Comparison of ENCODE assay signal across 9 cellular contexts in genomic region chr1:1360511-1361169, GRCh38. TPM values are rescaled to one million over a fixed set of nuclear protein-coding genes. Genes with fewer than 3 reads are reported as not detected.
DNase-seq lines count a peak whose midpoint lies in the region; ATAC-seq and TF ChIP-seq lines count a peak whose summit lies in the region.
"Had no signal": no experiment of that assay in that cellular context is flagged by ENCODE, and none has a peak within 500 bp of the region (broad histone marks: within the 10 kb centered on the region; RNA-seq: fewer than 3 reads in every experiment).

No MANE protein-coding gene starts in this region.

- WGBS in heart left ventricle, 4 donors = 69 to 75% (median 73%) methylated on average over 17 to 20 of the region's 20 CpGs

- H3K27me3 ChIP-seq in adipocyte (replicated peaks; ENCODE audit: control insufficient read depth, insufficient read depth, low read length) (no peaks in the 10 kb centered on the region), heart left ventricle (peaks cover 0 to 26% (median 4%) of the 10 kb centered on the region in 9 donors)

- H3K4me1 ChIP-seq in adipocyte (ENCODE audit: control insufficient read depth, insufficient read depth, low read length) (peaks cover 35% of the 10 kb centered on the region), heart left ventricle (peaks cover 0 to 33% (median 7%) of the 10 kb centered on the region in 12 donors)

- H3K9ac ChIP-seq in adipocyte (ENCODE audit: low read length) = peak overlapping the region; percentile 100

- H3K36me3 ChIP-seq in adipocyte (ENCODE audit: control insufficient read depth, insufficient read depth, low read length, severe bottlenecking) (no peaks in the 10 kb centered on the region), heart left ventricle (no peaks in the 10 kb centered on the region)

- H3K4me3 ChIP-seq in adipocyte (ENCODE audit: low read length) (peak overlapping the region; percentile 68), heart left ventricle (no peak overlapping the region), retinal pigment epithelial cell (ENCODE audit: low read length) (no peak overlapping the region)

- peak in 1 of 2 donors; percentile 11 for TF ChIP-seq POLR2A in heart left ventricle (IDR thresholded peaks at IDR 0.05)

- peak overlapping the region; percentile 53 to 91 (median 82) for H3K27ac ChIP-seq in heart left ventricle
- H3K27ac ChIP-seq: HL-60 had no signal

- DNase-seq in GM03348 (ENCODE audit: low spot score) (peak; percentile 95), adipocyte (ENCODE audit: low read depth) (peak; percentile 92), heart left ventricle (peak; percentile 72 to 87 (median 80)), retinal pigment epithelial cell (ENCODE audit: low read depth) (peak; percentile 67), NCI-H1694 (lab: John Stamatoyannopoulos, UW) (no peak)
- no peak for DNase-seq in activated effector memory CD4-positive, alpha-beta T cell treated with Interleukin-2 at 50 U/mL for 16 hours

- peak; percentile 30 to 69 (median 60) for ATAC-seq in heart left ventricle
- no peak for ATAC-seq in GM21737 (IDR thresholded peaks at IDR 0.05; ENCODE audit: unreplicated experiment)
- ATAC-seq in HG03196 (IDR thresholded peaks at IDR 0.05; ENCODE audit: unreplicated experiment) = no peak

- no peaks in the 10 kb centered on the region for H3K9me3 ChIP-seq in adipocyte (ENCODE audit: control insufficient read depth, low read length)
- H3K9me3 ChIP-seq in heart left ventricle = no peaks in the 10 kb centered on the region

- intact Hi-C loops in heart left ventricle (cut with DNase I) = loop anchor here in 1 of 10 donors (10.0 kb wide), 1 partner anchor 326 kb away; no protein-coding TSS in a partner anchor

- TF ChIP-seq CTCF in heart left ventricle (IDR thresholded peaks at IDR 0.05) = no peak
- no peak for TF ChIP-seq CTCF in retinal pigment epithelial cell (conservative IDR thresholded peaks at IDR 0.05; ENCODE audit: low read depth, low read length)

RNA-seq across cellular contexts. Expression of gene MXRA8, which starts 2.3 kb away (rescaled TPM):
- total RNA-seq in heart left ventricle = 10 to 100 TPM; 10.5 to 49.3 (median 20.0) TPM
- polyA plus RNA-seq in heart left ventricle = 10 to 100 TPM; 17.7 to 19.5 TPM

RNA-seq across cellular contexts. Expression of gene DVL1, which starts 11.4 kb away (rescaled TPM):
- total RNA-seq in heart left ventricle = 100 to 1,000 TPM in 3 of 9 donors, 10 to 100 TPM in 6; 75.3 to 177 (median 85.3) TPM
- polyA plus RNA-seq in heart left ventricle = 100 to 1,000 TPM; 110 to 129 TPM

RNA-seq across cellular contexts. Expression of gene AURKAIP1, which starts 14.4 kb away (rescaled TPM):
- 100 to 1,000 TPM; 157 to 273 (median 188) TPM for total RNA-seq in heart left ventricle
- polyA plus RNA-seq in heart left ventricle = 100 to 1,000 TPM; 268 to 465 TPM

RNA-seq across cellular contexts. Expression of gene TAS1R3, which starts 29.6 kb away (rescaled TPM):
- under 1 TPM; 0.21 to 0.80 (median 0.38) TPM for total RNA-seq in heart left ventricle
- polyA plus RNA-seq in heart left ventricle = 1 to 10 TPM in 1 of 2 donors, under 1 TPM in 1; 0.24 to 1.3 TPM

RNA-seq across cellular contexts. Expression of gene CPTP, which starts 36.0 kb away (rescaled TPM):
- 100 to 1,000 TPM in 2 of 9 donors, 10 to 100 TPM in 7; 50.7 to 220 (median 72.4) TPM for total RNA-seq in heart left ventricle
- polyA plus RNA-seq in heart left ventricle = 100 to 1,000 TPM in 1 of 2 donors, 10 to 100 TPM in 1; 57.6 to 226 TPM

Comparison
In these comparisons a context has a peak if more than half of its experiments do, and no peak if none do; other contexts are left out.
1. DNase-seq: peak in GM03348 (single experiment), adipocyte (single experiment), heart left ventricle (5 of 5) and retinal pigment epithelial cell (single experiment); none in NCI-H1694 (single experiment) and activated effector memory CD4-positive, alpha-beta T cell treated with Interleukin-2 at 50 U/mL for 16 hours (single experiment).
2. ATAC-seq: peak in heart left ventricle (4 of 4); none in GM21737 (single experiment) and HG03196 (single experiment).